Comparison of ENCODE assay signal across 17 cellular contexts in the genomic region with DNA sequence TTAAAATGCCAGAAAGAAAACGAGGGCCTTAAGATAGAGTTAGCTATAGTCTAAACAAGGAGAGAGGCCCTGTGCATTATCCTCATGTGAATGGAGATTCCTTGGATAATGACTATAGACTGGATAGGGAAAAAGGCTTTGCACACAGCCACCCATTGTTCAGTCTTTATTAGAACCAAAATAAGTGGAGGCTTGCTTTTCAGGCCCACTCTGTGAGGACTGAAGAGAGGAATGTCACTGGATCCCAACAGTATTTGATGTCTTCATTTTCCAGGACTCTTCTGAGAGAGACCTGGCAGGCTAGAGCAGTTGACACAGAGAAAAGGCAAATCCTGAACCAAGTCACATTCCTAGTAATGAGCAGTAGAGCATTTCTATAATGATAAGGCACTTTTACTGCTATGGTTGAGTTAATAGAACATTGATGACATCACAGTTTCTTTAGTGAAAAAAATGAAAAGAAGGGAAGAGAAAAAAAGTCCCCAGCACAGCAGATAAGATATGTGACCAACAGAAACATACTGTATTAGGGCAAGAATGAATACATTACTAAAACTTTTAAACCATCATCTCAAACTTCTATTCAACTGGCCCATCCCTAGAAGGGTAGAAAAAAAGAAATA.
"Had no signal": no experiment of that assay in that cellular context is flagged by ENCODE, and none has a peak within 500 bp of the region (broad histone marks: within the 10 kb centered on the region; RNA-seq: fewer than 3 reads in every experiment).

No MANE protein-coding gene starts in this region.

- ATAC-seq: activated CD4-positive, alpha-beta T cell treated with anti-CD3 and anti-CD28 coated beads for 36 hours; foreskin keratinocyte; naive thymus-derived CD8-positive, alpha-beta T cell; stimulated activated naive CD8-positive, alpha-beta T cell treated with anti-CD3 and anti-CD28 coated beads, Interleukin-15, Interleukin-2, amounts not matched to agents 100 U/mL and 50 U/mL, for 24 hours; T-helper 17 cell had no signal

- H3K4me1 ChIP-seq: adrenal gland, breast epithelium, foreskin keratinocyte, left ventricle myocardium inferior, tibial nerve had no signal

- DNase-seq: activated CD4-positive, alpha-beta T cell treated with anti-CD3 and anti-CD28 coated beads for 36 hours; activated CD4-positive, alpha-beta T cell treated with anti-CD3 and anti-CD28 coated beads, Interleukin-2, amount 50 U/mL, for 48 hours; activated gamma-delta T cell; adrenal gland; cerebellar nuclear complex; effector CD8-positive, alpha-beta T cell; foreskin keratinocyte; glutamatergic neuron; left ventricle myocardium inferior; mammary epithelial cell; naive thymus-derived CD8-positive, alpha-beta T cell; occipital lobe; retina; stimulated activated naive CD8-positive, alpha-beta T cell treated with anti-CD3 and anti-CD28 coated beads, Interleukin-15, Interleukin-2, amounts not matched to agents 100 U/mL and 50 U/mL, for 24 hours; T-helper 17 cell had no signal

- H3K27me3 ChIP-seq: adrenal gland, breast epithelium, foreskin keratinocyte, tibial nerve had no signal

- H3K27ac ChIP-seq: adrenal gland, breast epithelium, foreskin keratinocyte, left ventricle myocardium inferior, tibial nerve had no signal

- H3K36me3 ChIP-seq: adrenal gland, breast epithelium, left ventricle myocardium inferior, tibial nerve had no signal

- H3K4me3 ChIP-seq: adrenal gland, breast epithelium, left ventricle myocardium inferior, tibial nerve had no signal

- H3K9me3 ChIP-seq: adrenal gland, breast epithelium, left ventricle myocardium inferior, tibial nerve had no signal
